11 cellular contexts compared by ENCODE assay signal in genomic region chr7:80499350-80499955, GRCh38. TPM values are rescaled to one million over a fixed set of nuclear protein-coding genes. Genes with fewer than 3 reads are reported as not detected.
DNase-seq lines count a peak whose midpoint lies in the region; ATAC-seq, FAIRE-seq and TF ChIP-seq lines count a peak whose summit lies in the region.
"Had no signal": no experiment of that assay in that cellular context is flagged by ENCODE, and none has a peak within 500 bp of the region (broad histone marks: within the 10 kb centered on the region; RNA-seq: fewer than 3 reads in every experiment).

No MANE protein-coding gene starts in this region.

- WGBS in pancreas, 2 donors: 74% methylated on average over 1 of the region's 1 CpG

- no peaks in the 10 kb centered on the region for H3K4me1 Mint-ChIP-seq in CD14-positive monocyte
- H3K4me1 Mint-ChIP-seq: activated naive CD4-positive, alpha-beta T cell treated with anti-CD3 and anti-CD28 coated beads, Interleukin-2, amount 50 U/mL, for 24 hours; natural killer cell had no signal

- H3K27me3 Mint-ChIP-seq in CD14-positive monocyte (ENCODE audit: low read depth in 3 of 3): no peaks in the 10 kb centered on the region

- H3K36me3 ChIP-seq in pancreas (no peaks in the 10 kb centered on the region), mucosa of descending colon (ENCODE audit: low read depth) (no peaks in the 10 kb centered on the region)
- H3K36me3 ChIP-seq: tibial nerve had no signal

- no peak overlapping the region for H3K4me3 Mint-ChIP-seq in CD14-positive monocyte
- H3K4me3 Mint-ChIP-seq: activated naive CD4-positive, alpha-beta T cell treated with anti-CD3 and anti-CD28 coated beads, Interleukin-2, amount 50 U/mL, for 24 hours; natural killer cell had no signal

- H3K4me3 ChIP-seq in pancreas (no peak overlapping the region), mucosa of descending colon (no peak overlapping the region)
- H3K4me3 ChIP-seq: tibial nerve had no signal

- DNase-seq in Caki2 (ENCODE audit: low read depth) (peak; percentile 73), RPMI7951 (ENCODE audit: low read depth) (peak; percentile 85), fibroblast of peridontal ligament (ENCODE audit: extremely low read depth) (peak; percentile 92), pancreas (peak in 4 of 6 donors; percentile 10 to 43 (median 15)), CD14-positive monocyte (ENCODE audit: low spot score) (no peak), mucosa of descending colon (no peak), posterior cingulate gyrus (no peak), Ammon's horn (ENCODE audit: low spot score) (no peak)
- DNase-seq: natural killer cell had no signal

- H3K27ac ChIP-seq in pancreas: no peak overlapping the region

- FAIRE-seq in pancreas (lab: Jason Lieb, UNC): no peak

- H3K27me3 ChIP-seq in pancreas: no peaks in the 10 kb centered on the region
- H3K27me3 ChIP-seq: tibial nerve had no signal

- no peaks in the 10 kb centered on the region for H3K9me3 ChIP-seq in pancreas
- no peaks in the 10 kb centered on the region for H3K9me3 ChIP-seq in mucosa of descending colon
- H3K9me3 ChIP-seq: tibial nerve had no signal

- TF ChIP-seq CTCF in pancreas (IDR thresholded peaks at IDR 0.05) (no peak), CD14-positive monocyte (IDR thresholded peaks at IDR 0.05) (no peak), mucosa of descending colon (IDR thresholded peaks at IDR 0.05) (no peak)

- intact Hi-C loops in pancreas (cut with DNase I): no loop called here
- intact Hi-C loops in CD14-positive monocyte (cut with micrococcal nuclease): no loop called here
- intact Hi-C loops in mucosa of descending colon (cut with DNase I, micrococcal nuclease): no loop called here
- intact Hi-C loops in posterior cingulate gyrus (cut with DNase I): no loop called here

- H3K4me1 ChIP-seq in pancreas: peaks cover 0 to 11% (median 0%) of the 10 kb centered on the region in 3 donors
- no peaks in the 10 kb centered on the region for H3K4me1 ChIP-seq in mucosa of descending colon (ENCODE audit: low read depth)

- no peak overlapping the region for H3K27ac Mint-ChIP-seq in CD14-positive monocyte
- H3K27ac Mint-ChIP-seq: activated naive CD4-positive, alpha-beta T cell treated with anti-CD3 and anti-CD28 coated beads, Interleukin-2, amount 50 U/mL, for 24 hours; natural killer cell had no signal

- no peaks in the 10 kb centered on the region for H3K36me3 Mint-ChIP-seq in CD14-positive monocyte
- H3K36me3 Mint-ChIP-seq: activated naive CD4-positive, alpha-beta T cell treated with anti-CD3 and anti-CD28 coated beads, Interleukin-2, amount 50 U/mL, for 24 hours; natural killer cell had no signal

- peaks cover 0 to 3% (median 0%) of the 10 kb centered on the region in 7 donors for H3K9me3 Mint-ChIP-seq in CD14-positive monocyte
- H3K9me3 Mint-ChIP-seq: activated naive CD4-positive, alpha-beta T cell treated with anti-CD3 and anti-CD28 coated beads, Interleukin-2, amount 50 U/mL, for 24 hours had no signal

- ATAC-seq in pancreas: peak in 3 of 4 donors; percentile 76 to 92 (median 90)
- no peak for ATAC-seq in mucosa of descending colon
- ATAC-seq: natural killer cell had no signal

- in situ Hi-C loops in Caki2 (cut with HindIII; ENCODE audit: low pct_unique_long_range_greater_than_20kb, low sequenced_read_pairs): no loop called here

RNA-seq across cellular contexts. Expression of gene GNAT3, which starts 12.4 kb away (rescaled TPM):
- not detected in 2 replicates for total RNA-seq in Caki2 (2014; rRNA removed; shearing (Covaris generic); ENCODE audit: low replicate concordance)
- total RNA-seq in RPMI7951 (2014; rRNA removed; shearing (Covaris generic)): not detected in 2 replicates
- total RNA-seq in pancreas (1 to 10 TPM in 1 of 6 donors, not detected in 5; 1.2 TPM), mucosa of descending colon (not detected)
- polyA plus RNA-seq in pancreas (not detected), CD14-positive monocyte (not detected)
- total RNA-seq: natural killer cell, tibial nerve had no signal

Comparison
In these comparisons a context has a peak if more than half of its experiments do, and no peak if none do; other contexts are left out.
1. DNase-seq: peak in Caki2 (single experiment), RPMI7951 (single experiment), fibroblast of peridontal ligament (single experiment) and pancreas (4 of 6); none in CD14-positive monocyte (single experiment), mucosa of descending colon (0 of 3), posterior cingulate gyrus (0 of 10) and Ammon's horn (single experiment).